Comparison of ENCODE assay signal across 8 cellular contexts in genomic region chr2:25165992-25166618, GRCh38. TPM values are rescaled to one million over a fixed set of nuclear protein-coding genes. Genes with fewer than 3 reads are reported as not detected.
DNase-seq lines count a peak whose midpoint lies in the region; ATAC-seq and TF ChIP-seq lines count a peak whose summit lies in the region.

No MANE protein-coding gene starts in this region.

- no peak overlapping the region for H3K27ac Mint-ChIP-seq in glutamatergic neuron (ENCODE audit: unreplicated experiment)

- peaks cover 9% of the 10 kb centered on the region for H3K36me3 Mint-ChIP-seq in glutamatergic neuron (ENCODE audit: unreplicated experiment)

- H3K4me3 Mint-ChIP-seq in glutamatergic neuron (ENCODE audit: unreplicated experiment): no peak overlapping the region

- DNase-seq in COLO668 (lab: John Stamatoyannopoulos, UW; ENCODE audit: unreplicated experiment) (peak; percentile 73), NCI-H748 (lab: John Stamatoyannopoulos, UW; ENCODE audit: unreplicated experiment) (peak; percentile 59), activated T-cell treated with anti-CD3 and anti-CD28 coated beads for 48 hours (ENCODE audit: low read depth) (peak; percentile 23), inferior parietal cortex (ENCODE audit: extremely low spot score) (peak; percentile 17), superior temporal gyrus (ENCODE audit: extremely low spot score) (peak; percentile 20), glutamatergic neuron (no peak)

- H3K9me3 Mint-ChIP-seq in glutamatergic neuron (ENCODE audit: unreplicated experiment): peaks cover 10% of the 10 kb centered on the region

- peaks cover 6% of the 10 kb centered on the region for H3K4me1 Mint-ChIP-seq in glutamatergic neuron (ENCODE audit: low read depth, unreplicated experiment)

- ATAC-seq in GM18909 (IDR thresholded peaks at IDR 0.05; ENCODE audit: poor library complexity, unreplicated experiment) (peak; percentile 84), HG03135 (IDR thresholded peaks at IDR 0.05; ENCODE audit: unreplicated experiment) (peak; percentile 61)

- TF ChIP-seq CTCF in glutamatergic neuron (IDR thresholded peaks at IDR 0.05; ENCODE audit: partially characterized antibody, unreplicated experiment): no peak

- peaks cover 20% of the 10 kb centered on the region for H3K27me3 Mint-ChIP-seq in glutamatergic neuron (ENCODE audit: unreplicated experiment)

RNA-seq across cellular contexts. Expression of gene POMC, which starts 2.3 kb away (rescaled TPM):
- total RNA-seq in glutamatergic neuron (ENCODE audit: unreplicated experiment): 0.29 TPM
